In the genomic region with DNA sequence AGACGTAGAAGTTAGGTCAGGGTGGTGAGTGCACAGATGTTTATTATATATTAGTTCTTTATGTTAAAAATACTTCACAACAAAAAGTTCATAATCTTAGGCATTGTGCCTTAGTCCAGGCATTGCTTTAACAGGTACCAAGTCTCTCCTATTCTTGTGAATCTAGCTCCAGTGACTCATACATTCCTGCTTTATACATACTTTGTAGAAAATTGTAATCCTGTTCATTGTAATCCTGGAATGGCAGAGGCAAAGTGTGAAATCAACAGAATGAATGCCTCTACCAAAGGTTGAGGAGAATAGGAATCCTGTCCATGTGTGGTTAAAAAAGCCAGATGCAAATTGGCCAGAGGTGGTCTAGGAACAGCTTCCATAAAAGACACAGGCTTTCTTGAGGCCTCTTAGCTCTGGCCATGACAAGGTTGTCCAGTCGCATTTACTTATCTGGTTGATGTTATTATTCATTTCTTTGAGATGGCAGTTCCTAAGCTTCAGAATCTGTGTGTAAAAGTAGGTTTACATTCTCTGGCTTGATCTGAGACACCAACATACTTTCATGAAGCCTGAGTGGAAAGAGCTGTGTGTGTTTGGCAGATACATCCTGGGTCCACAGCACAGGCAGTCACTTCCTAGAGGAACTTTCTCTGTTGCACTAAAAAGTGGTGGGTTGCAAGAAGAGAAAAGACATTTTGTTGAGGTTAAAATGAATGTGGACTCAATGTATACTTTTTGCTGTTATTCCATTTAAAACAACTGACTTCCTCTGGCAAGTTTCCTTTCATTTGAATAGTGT, we compare ENCODE assay signal across 1 cellular context.
TF ChIP-seq lines count a peak whose summit lies in the region.

No MANE protein-coding gene starts in this region.

TF ChIP-seq in IMR-90, 13 proteins besides CTCF, POLR2A, EP300 and RAD21 (continued from another document):
- TF ChIP-seq BHLHE40 (IDR thresholded peaks at IDR 0.05; ENCODE audit: low read depth, low read length) (no peak), CEBPB (IDR thresholded peaks at IDR 0.05; ENCODE audit: low read depth, low read length) (no peak), NFE2L2 (IDR thresholded peaks at IDR 0.05; ENCODE audit: low read depth, low read length) (no peak)
- TF ChIP-seq, protein P1, sequence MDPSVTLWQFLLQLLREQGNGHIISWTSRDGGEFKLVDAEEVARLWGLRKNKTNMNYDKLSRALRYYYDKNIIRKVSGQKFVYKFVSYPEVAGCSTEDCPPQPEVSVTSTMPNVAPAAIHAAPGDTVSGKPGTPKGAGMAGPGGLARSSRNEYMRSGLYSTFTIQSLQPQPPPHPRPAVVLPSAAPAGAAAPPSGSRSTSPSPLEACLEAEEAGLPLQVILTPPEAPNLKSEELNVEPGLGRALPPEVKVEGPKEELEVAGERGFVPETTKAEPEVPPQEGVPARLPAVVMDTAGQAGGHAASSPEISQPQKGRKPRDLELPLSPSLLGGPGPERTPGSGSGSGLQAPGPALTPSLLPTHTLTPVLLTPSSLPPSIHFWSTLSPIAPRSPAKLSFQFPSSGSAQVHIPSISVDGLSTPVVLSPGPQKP (IDR thresholded peaks at IDR 0.05; ENCODE audit: borderline replicate concordance, low read depth, low read length): no peak
